ENCODE assay signal across 14 cellular contexts in genomic region chr10:34864156-34865075, GRCh38. TPM values are rescaled to one million over a fixed set of nuclear protein-coding genes. Genes with fewer than 3 reads are reported as not detected.
DNase-seq lines count a peak whose midpoint lies in the region; ATAC-seq and TF ChIP-seq lines count a peak whose summit lies in the region.
"Had no signal": no experiment of that assay in that cellular context is flagged by ENCODE, and none has a peak within 500 bp of the region (broad histone marks: within the 10 kb centered on the region; RNA-seq: fewer than 3 reads in every experiment).

No MANE protein-coding gene starts in this region.

- no peaks in the 10 kb centered on the region for H3K36me3 Mint-ChIP-seq in T-helper 2 cell treated with Interferon-gamma antibody and Interleukin-4, amounts not matched to agents 5 μg/mL and 100 μg/mL, for 36 hours (ENCODE audit: low read depth)

- no peaks in the 10 kb centered on the region for H3K4me1 Mint-ChIP-seq in T-helper 2 cell treated with Interferon-gamma antibody and Interleukin-4, amounts not matched to agents 5 μg/mL and 100 μg/mL, for 36 hours (ENCODE audit: low read depth)

- H3K4me2 ChIP-seq in DND-41 (ENCODE audit: insufficient read depth, low read length) (no peak overlapping the region), Karpas-422 (ENCODE audit: low read depth, low read length, poor library complexity, severe bottlenecking) (no peak overlapping the region)

- H3K9ac ChIP-seq in DND-41 (ENCODE audit: low read depth, low read length) = no peak overlapping the region
- no peak overlapping the region for H3K9ac ChIP-seq in Karpas-422 (ENCODE audit: low read length)

- H3K9me3 ChIP-seq in DND-41 (ENCODE audit: insufficient read depth, low read length, severe bottlenecking) (no peaks in the 10 kb centered on the region), Karpas-422 (ENCODE audit: low read length) (no peaks in the 10 kb centered on the region)
- H3K9me3 ChIP-seq: psoas muscle had no signal

- H3K4me1 ChIP-seq in DND-41 (ENCODE audit: insufficient read depth, low read length) = peaks cover 34% of the 10 kb centered on the region
- H3K4me1 ChIP-seq in Karpas-422 (ENCODE audit: low read length) = no peaks in the 10 kb centered on the region

- H2AFZ ChIP-seq in DND-41 (ENCODE audit: low read depth, low read length) = peak overlapping the region; percentile 6; the same call in 1 of the 2 replicates
- 0 out of 2 replicates have a peak overlapping the region, but pooled peaks have one; percentile 21 for H2AFZ ChIP-seq in Karpas-422 (ENCODE audit: low read length)

- H3K27ac Mint-ChIP-seq in T-helper 2 cell treated with Interferon-gamma antibody and Interleukin-4, amounts not matched to agents 5 μg/mL and 100 μg/mL, for 36 hours = no peak overlapping the region
- H3K27ac Mint-ChIP-seq: stimulated activated naive CD8-positive, alpha-beta T cell treated with anti-CD3 and anti-CD28 coated beads, Interleukin-15, Interleukin-2, amounts not matched to agents 100 ng/mL and 50 ng/mL, for 24 hours had no signal

- no peak for DNase-seq in DND-41
- DNase-seq in Karpas-422 = no peak
- DNase-seq in choroid plexus epithelial cell (ENCODE audit: low read depth) = peak; percentile 28
- DNase-seq in midbrain (lab: John Stamatoyannopoulos, UW) = peak; percentile 34
- DNase-seq in DMS153 (lab: John Stamatoyannopoulos, UW) = no peak
- no peak for DNase-seq in head of caudate nucleus
- DNase-seq in COLO829 (ENCODE audit: low spot score) = no peak
- DNase-seq in T-helper 2 cell treated with Interferon-gamma antibody and Interleukin-4, amounts not matched to agents 5 μg/mL and 100 μg/mL, for 36 hours (ENCODE audit: low spot score) = no peak
- DNase-seq: activated CD4-positive, alpha-beta T cell treated with anti-CD3 and anti-CD28 coated beads, Interleukin-2, amount 50 U/mL, for 48 hours; kidney glomerular epithelial cell; psoas muscle had no signal

- H3K36me3 ChIP-seq in DND-41 (ENCODE audit: insufficient read depth, low read length) (no peaks in the 10 kb centered on the region), Karpas-422 (ENCODE audit: insufficient read depth, low read length) (no peaks in the 10 kb centered on the region)

- H3K4me3 Mint-ChIP-seq in T-helper 2 cell treated with Interferon-gamma antibody and Interleukin-4, amounts not matched to agents 5 μg/mL and 100 μg/mL, for 36 hours = no peak overlapping the region
- H3K4me3 Mint-ChIP-seq: stimulated activated naive CD8-positive, alpha-beta T cell treated with anti-CD3 and anti-CD28 coated beads, Interleukin-15, Interleukin-2, amounts not matched to agents 100 ng/mL and 50 ng/mL, for 24 hours had no signal

- TF ChIP-seq CTCF in DND-41 (IDR thresholded peaks at IDR 0.05; ENCODE audit: borderline replicate concordance, extremely low read depth, low read length, poor library complexity, severe bottlenecking) = no peak
- no peak for TF ChIP-seq CTCF in choroid plexus epithelial cell (conservative IDR thresholded peaks at IDR 0.05; ENCODE audit: low read depth, low read length)

- H3K27me3 ChIP-seq in DND-41 (ENCODE audit: insufficient read depth, low read length, poor library complexity) (no peaks in the 10 kb centered on the region), Karpas-422 (ENCODE audit: low read length) (no peaks in the 10 kb centered on the region)

- no peaks in the 10 kb centered on the region for H3K27me3 Mint-ChIP-seq in T-helper 2 cell treated with Interferon-gamma antibody and Interleukin-4, amounts not matched to agents 5 μg/mL and 100 μg/mL, for 36 hours (ENCODE audit: low read depth)

- H3K9me2 ChIP-seq in Karpas-422 (replicated peaks; ENCODE audit: insufficient read depth, low read length) = no peaks in the 10 kb centered on the region

- H3K9me3 Mint-ChIP-seq in T-helper 2 cell treated with Interferon-gamma antibody and Interleukin-4, amounts not matched to agents 5 μg/mL and 100 μg/mL, for 36 hours = no peaks in the 10 kb centered on the region

- H3K4me3 ChIP-seq in DND-41 (ENCODE audit: low read depth in 1 of 2, low read length in 2 of 2) = no peak overlapping the region
- no peak overlapping the region for H3K4me3 ChIP-seq in Karpas-422 (ENCODE audit: low read length)
- H3K4me3 ChIP-seq in choroid plexus epithelial cell (ENCODE audit: low read depth, low read length) = no peak overlapping the region
- H3K4me3 ChIP-seq: coronary artery, psoas muscle, SK-N-MC had no signal

- H3K79me2 ChIP-seq in DND-41 (ENCODE audit: insufficient read depth, low read length) (no peaks in the 10 kb centered on the region), Karpas-422 (ENCODE audit: low read length) (no peaks in the 10 kb centered on the region)

- no peak for ATAC-seq in DND-41 (ENCODE audit: insufficient read depth, low read depth)
- ATAC-seq: psoas muscle had no signal

- intact Hi-C loops in head of caudate nucleus (cut with DNase I) = no loop called here

- H3K27ac ChIP-seq in DND-41 (ENCODE audit: low read length) (no peak overlapping the region), Karpas-422 (ENCODE audit: low read length) (no peak overlapping the region)
- H3K27ac ChIP-seq: coronary artery, psoas muscle, SK-N-MC had no signal

- no peaks in the 10 kb centered on the region for H4K20me1 ChIP-seq in DND-41 (ENCODE audit: insufficient read depth, low read length)
- no peaks in the 10 kb centered on the region for H4K20me1 ChIP-seq in Karpas-422 (ENCODE audit: insufficient read depth, low read depth, low read length)

RNA-seq across cellular contexts. Expression of gene PARD3, which starts 49.3 kb away (rescaled TPM):
- not detected in 2 replicates for total RNA-seq in Karpas-422 (2014; rRNA removed; shearing (Covaris generic); ENCODE audit: low replicate concordance)

Comparison
In these comparisons a context has a peak if more than half of its experiments do, and no peak if none do; other contexts are left out.
1. DNase-seq: peak in choroid plexus epithelial cell (single experiment) and midbrain (single experiment); none in DND-41 (single experiment), Karpas-422 (single experiment), DMS153 (single experiment), head of caudate nucleus (0 of 42), COLO829 (single experiment) and T-helper 2 cell treated with Interferon-gamma antibody and Interleukin-4, amounts not matched to agents 5 μg/mL and 100 μg/mL, for 36 hours (single experiment).